ENCODE assay signal across 26 cellular contexts in genomic region chr20:61968932-61969331, GRCh38.
"Had no signal": no experiment of that assay in that cellular context is flagged by ENCODE, and none has a peak within 500 bp of the region (broad histone marks: within the 10 kb centered on the region; RNA-seq: fewer than 3 reads in every experiment).

No MANE protein-coding gene starts in this region.

- DNase-seq: activated CD4-positive, alpha-beta T cell treated with anti-CD3 and anti-CD28 coated beads, Interleukin-2, amount 10 ng/mL, durations not matched to agents 24 days and 14 days; activated CD4-positive, alpha-beta T cell treated with anti-CD3 and anti-CD28 coated beads, Interleukin-2, amount 50 U/mL, for 4 hours; activated CD8-positive, alpha-beta T cell treated with anti-CD3 and anti-CD28 coated beads for 36 hours; activated gamma-delta T cell treated with Interleukin-2 at 50 U/mL for 16 hours; activated naive CD4-positive, alpha-beta T cell treated with anti-CD3 and anti-CD28 coated beads for 36 hours; activated T-cell treated with anti-CD3 and anti-CD28 coated beads, Interleukin-2, amount 50 U/mL, for 1 hour; activated T-cell treated with anti-CD3 and anti-CD28 coated beads, Interleukin-2, amount 50 U/mL, for 72 hours; body of pancreas; KG1; MM.1S; MV-4-11; NCI-H1092; NCI-H1436 treated with DMSO at 0.1 percent for 48 hours; NCI-H1694 treated with DMSO at 0.1 percent for 48 hours; NCI-H2029; NCI-H345; NCI-H524 treated with DMSO at 0.1 percent for 48 hours; PC-3; SHP77; SJCRH30; T1000 had no signal

- H3K9me3 ChIP-seq: adrenal gland, body of pancreas, breast epithelium, Peyer's patch, SJCRH30 had no signal

- H3K27ac ChIP-seq: adrenal gland, body of pancreas, breast epithelium, Peyer's patch, RWPE1, SJCRH30, SK-N-MC had no signal

- H3K4me3 ChIP-seq: adrenal gland, body of pancreas, breast epithelium, Peyer's patch, SJCRH30, SK-N-MC had no signal

- H3K4me1 ChIP-seq: adrenal gland, breast epithelium, Peyer's patch, SJCRH30 had no signal

- H3K27me3 ChIP-seq: adrenal gland, body of pancreas, SJCRH30 had no signal
